9 cellular contexts compared by ENCODE assay signal in genomic region chrY:17085303-17085702, GRCh38.
"Had no signal": no experiment of that assay in that cellular context is flagged by ENCODE, and none has a peak within 500 bp of the region (broad histone marks: within the 10 kb centered on the region; RNA-seq: fewer than 3 reads in every experiment).

No MANE protein-coding gene starts in this region.

- H3K9me3 Mint-ChIP-seq: activated CD4-positive, alpha-beta T cell treated with anti-CD3 and anti-CD28 coated beads, Interleukin-2, amount 10 ng/mL, durations not matched to agents 7 days and 5 days had no signal

- H3K4me3 ChIP-seq: hepatocyte had no signal

- H3K27me3 Mint-ChIP-seq: activated CD4-positive, alpha-beta T cell treated with anti-CD3 and anti-CD28 coated beads, Interleukin-2, amount 10 ng/mL, durations not matched to agents 7 days and 5 days had no signal

- H3K9ac ChIP-seq: parathyroid adenoma had no signal

- H2AFZ ChIP-seq: hepatocyte, parathyroid adenoma had no signal

- H3K27ac Mint-ChIP-seq: activated CD4-positive, alpha-beta T cell treated with anti-CD3 and anti-CD28 coated beads, Interleukin-2, amount 10 ng/mL, durations not matched to agents 7 days and 5 days had no signal

- H3K4me3 Mint-ChIP-seq: activated CD4-positive, alpha-beta T cell treated with anti-CD3 and anti-CD28 coated beads, Interleukin-2, amount 10 ng/mL, durations not matched to agents 7 days and 5 days had no signal

- H3K27ac ChIP-seq: hepatocyte, parathyroid adenoma had no signal

- H3K27me3 ChIP-seq: hepatocyte had no signal

- H3K4me2 ChIP-seq: hepatocyte had no signal

- H3K4me1 Mint-ChIP-seq: activated CD4-positive, alpha-beta T cell treated with anti-CD3 and anti-CD28 coated beads, Interleukin-2, amount 10 ng/mL, durations not matched to agents 7 days and 5 days had no signal

- ATAC-seq: left lobe of liver had no signal

- H3K79me2 ChIP-seq: hepatocyte, parathyroid adenoma had no signal

- H3K4me1 ChIP-seq: parathyroid adenoma had no signal

- DNase-seq: activated CD4-positive, alpha-beta T cell treated with anti-CD3 and anti-CD28 coated beads, Interleukin-2, amount 10 ng/mL, durations not matched to agents 7 days and 5 days; activated naive CD4-positive, alpha-beta T cell; activated T-cell treated with anti-CD3 and anti-CD28 coated beads for 4 hours; dermis blood vessel endothelial cell; stimulated activated CD4-positive, alpha-beta T cell treated with anti-CD3 and anti-CD28 coated beads, Interleukin-12 subunit alpha, Interleukin-12 subunit beta, amount 100 ng/mL, for 4 hours; stimulated activated CD4-positive, alpha-beta T cell treated with anti-CD3 and anti-CD28 coated beads, Interleukin-2, amount 100 ng/mL, for 24 hours had no signal
